ENCODE assay signal across 17 cellular contexts in the genomic region with DNA sequence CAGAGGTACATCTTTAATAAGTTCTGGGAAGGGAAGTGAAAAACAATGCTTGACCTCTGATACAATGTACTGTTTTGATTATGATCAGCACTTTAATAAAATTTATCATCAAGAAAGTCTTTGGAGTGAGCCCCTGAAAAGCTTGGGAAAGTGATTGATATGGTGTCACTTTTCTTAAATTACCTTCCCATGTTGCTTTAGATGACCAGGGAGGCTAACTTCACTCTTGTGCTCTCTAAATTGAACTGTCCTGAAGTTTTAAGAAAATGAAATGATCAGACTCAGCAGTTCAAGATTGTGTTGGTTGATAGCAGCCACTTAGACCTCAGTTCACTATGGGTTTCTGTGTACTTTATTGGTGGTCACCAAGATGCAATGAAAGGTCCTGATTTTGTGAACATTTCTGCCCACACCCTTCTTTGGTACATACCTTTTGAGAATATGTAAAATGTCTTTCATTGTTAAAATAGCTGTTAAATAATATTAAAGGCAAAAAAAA. TPM values are rescaled to one million over a fixed set of nuclear protein-coding genes. Genes with fewer than 3 reads are reported as not detected.
DNase-seq lines count a peak whose midpoint lies in the region; ATAC-seq and TF ChIP-seq lines count a peak whose summit lies in the region.
"Had no signal": no experiment of that assay in that cellular context is flagged by ENCODE, and none has a peak within 500 bp of the region (broad histone marks: within the 10 kb centered on the region; RNA-seq: fewer than 3 reads in every experiment).

No MANE protein-coding gene starts in this region.

- H3K36me3 Mint-ChIP-seq in T-helper 1 cell treated with Interleukin-12 subunit alpha and Interleukin-12 subunit beta and Interleukin-4 antibody, amounts not matched to agents 30 μg/mL and 1 μg/mL, for 36 hours (ENCODE audit: low read depth): peaks cover 48% of the 10 kb centered on the region
- H3K36me3 Mint-ChIP-seq in activated T-helper 2 cell treated with anti-CD3 and anti-CD28 coated beads, Interferon-gamma antibody, Interleukin-2, Interleukin-4, amounts not matched to agents 10 μg/mL and 5 μg/mL and 100 μg/mL, durations not matched to agents 14 hours and 24 hours and 36 hours (ENCODE audit: low read depth): peaks cover 67% of the 10 kb centered on the region
- H3K36me3 Mint-ChIP-seq in natural killer cell treated with Interleukin-12 subunit alpha and Interleukin-12 subunit beta and Interleukin-15 and Interleukin-18, amount 100 ng/mL, for 72 hours: peaks cover 27% of the 10 kb centered on the region

- ATAC-seq in natural killer cell treated with Interleukin-12 subunit alpha and Interleukin-12 subunit beta and Interleukin-15 and Interleukin-18, amount 100 ng/mL, for 72 hours: no peak
- no peak for ATAC-seq in GM18505 (IDR thresholded peaks at IDR 0.05; ENCODE audit: unreplicated experiment)
- ATAC-seq: left colon had no signal

- H3K4me3 Mint-ChIP-seq in T-helper 1 cell treated with Interleukin-12 subunit alpha and Interleukin-12 subunit beta and Interleukin-4 antibody, amounts not matched to agents 30 μg/mL and 1 μg/mL, for 36 hours: peak overlapping the region; percentile 50
- peak overlapping the region; percentile 45 for H3K4me3 Mint-ChIP-seq in activated T-helper 2 cell treated with anti-CD3 and anti-CD28 coated beads, Interferon-gamma antibody, Interleukin-2, Interleukin-4, amounts not matched to agents 10 μg/mL and 5 μg/mL and 100 μg/mL, durations not matched to agents 14 hours and 24 hours and 36 hours (ENCODE audit: low read depth)
- peak overlapping the region; percentile 75 for H3K4me3 Mint-ChIP-seq in natural killer cell treated with Interleukin-12 subunit alpha and Interleukin-12 subunit beta and Interleukin-15 and Interleukin-18, amount 100 ng/mL, for 72 hours

- peaks cover 7% of the 10 kb centered on the region for H4K20me1 ChIP-seq in DOHH2 (ENCODE audit: control insufficient read depth, insufficient read depth, low read depth, low read length)

- no peaks in the 10 kb centered on the region for H3K9me3 ChIP-seq in DOHH2 (ENCODE audit: control insufficient read depth, insufficient read depth, low read length)
- H3K9me3 ChIP-seq: SJSA1, thoracic aorta had no signal

- no peak for DNase-seq in T-helper 1 cell
- DNase-seq in activated T-helper 2 cell treated with anti-CD3 and anti-CD28 coated beads, Interferon-gamma antibody, Interleukin-2, Interleukin-4, amounts not matched to agents 10 μg/mL and 5 μg/mL and 100 μg/mL, durations not matched to agents 14 hours and 24 hours and 36 hours (ENCODE audit: low spot score): no peak
- no peak for DNase-seq in natural killer cell treated with Interleukin-12 subunit alpha and Interleukin-12 subunit beta and Interleukin-15 and Interleukin-18, amount 100 ng/mL, for 72 hours (ENCODE audit: low spot score)
- DNase-seq in NCI-H446 (lab: John Stamatoyannopoulos, UW): no peak
- DNase-seq in DMS53 (lab: John Stamatoyannopoulos, UW): no peak
- DNase-seq: 8988T; activated CD4-positive, CD25-positive, alpha-beta regulatory T cell; activated gamma-delta T cell treated with Interleukin-2 at 50 U/mL for 16 hours; central memory CD4-positive, alpha-beta T cell; left colon; NCI-H187 had no signal

- TF ChIP-seq POLR2A in GM18505 (IDR thresholded peaks at IDR 0.05; ENCODE audit: borderline replicate concordance, extremely low read depth, insufficient read depth, insufficient read length): no peak

- H3K9me2 ChIP-seq in DOHH2 (replicated peaks; ENCODE audit: control insufficient read depth, low read length): no peaks in the 10 kb centered on the region

- intact Hi-C loops in activated T-helper 2 cell treated with anti-CD3 and anti-CD28 coated beads, Interferon-gamma antibody, Interleukin-2, Interleukin-4, amounts not matched to agents 10 μg/mL and 5 μg/mL and 100 μg/mL, durations not matched to agents 14 hours and 24 hours and 36 hours (cut with micrococcal nuclease): no loop called here

- H3K4me3 ChIP-seq in DOHH2 (ENCODE audit: low read length): peak overlapping the region; percentile 7; the same call in 1 of the 2 replicates
- H3K4me3 ChIP-seq: SJSA1, skin epidermis, thoracic aorta had no signal

- peaks cover 8% of the 10 kb centered on the region; the same call in 1 of the 2 replicates for H3F3A ChIP-seq in DOHH2 (ENCODE audit: control insufficient read depth, insufficient read depth)

- H3K27ac ChIP-seq in DOHH2 (ENCODE audit: low read depth, low read length): peak overlapping the region; percentile 23
- H3K27ac ChIP-seq: SJSA1, thoracic aorta had no signal

- H3K4me1 Mint-ChIP-seq in T-helper 1 cell treated with Interleukin-12 subunit alpha and Interleukin-12 subunit beta and Interleukin-4 antibody, amounts not matched to agents 30 μg/mL and 1 μg/mL, for 36 hours (ENCODE audit: low read depth): peaks cover 75% of the 10 kb centered on the region
- H3K4me1 Mint-ChIP-seq in activated T-helper 2 cell treated with anti-CD3 and anti-CD28 coated beads, Interferon-gamma antibody, Interleukin-2, Interleukin-4, amounts not matched to agents 10 μg/mL and 5 μg/mL and 100 μg/mL, durations not matched to agents 14 hours and 24 hours and 36 hours (ENCODE audit: low read depth): peaks cover 84% of the 10 kb centered on the region
- peaks cover 67 to 79% of the 10 kb centered on the region in 2 donors for H3K4me1 Mint-ChIP-seq in natural killer cell treated with Interleukin-12 subunit alpha and Interleukin-12 subunit beta and Interleukin-15 and Interleukin-18, amount 100 ng/mL, for 72 hours (ENCODE audit: low read depth in 2 of 2)

- no peaks in the 10 kb centered on the region for H3K27me3 ChIP-seq in DOHH2 (ENCODE audit: control insufficient read depth, low read length)
- H3K27me3 ChIP-seq: SJSA1 had no signal

- no peaks in the 10 kb centered on the region for H3K27me3 Mint-ChIP-seq in T-helper 1 cell treated with Interleukin-12 subunit alpha and Interleukin-12 subunit beta and Interleukin-4 antibody, amounts not matched to agents 30 μg/mL and 1 μg/mL, for 36 hours (ENCODE audit: low read depth)
- no peaks in the 10 kb centered on the region for H3K27me3 Mint-ChIP-seq in activated T-helper 2 cell treated with anti-CD3 and anti-CD28 coated beads, Interferon-gamma antibody, Interleukin-2, Interleukin-4, amounts not matched to agents 10 μg/mL and 5 μg/mL and 100 μg/mL, durations not matched to agents 14 hours and 24 hours and 36 hours (ENCODE audit: low read depth)
- no peaks in the 10 kb centered on the region for H3K27me3 Mint-ChIP-seq in natural killer cell treated with Interleukin-12 subunit alpha and Interleukin-12 subunit beta and Interleukin-15 and Interleukin-18, amount 100 ng/mL, for 72 hours

- peak overlapping the region; percentile 83 for H3K27ac Mint-ChIP-seq in T-helper 1 cell treated with Interleukin-12 subunit alpha and Interleukin-12 subunit beta and Interleukin-4 antibody, amounts not matched to agents 30 μg/mL and 1 μg/mL, for 36 hours
- peak overlapping the region; percentile 84 for H3K27ac Mint-ChIP-seq in activated T-helper 2 cell treated with anti-CD3 and anti-CD28 coated beads, Interferon-gamma antibody, Interleukin-2, Interleukin-4, amounts not matched to agents 10 μg/mL and 5 μg/mL and 100 μg/mL, durations not matched to agents 14 hours and 24 hours and 36 hours
- H3K27ac Mint-ChIP-seq in natural killer cell treated with Interleukin-12 subunit alpha and Interleukin-12 subunit beta and Interleukin-15 and Interleukin-18, amount 100 ng/mL, for 72 hours: peak overlapping the region; percentile 80 to 99

- H3K36me3 ChIP-seq in DOHH2 (ENCODE audit: control insufficient read depth, low read length): peaks cover 15% of the 10 kb centered on the region

- H3K4me2 ChIP-seq in DOHH2 (ENCODE audit: low read length): peak overlapping the region; percentile 42

- peaks cover 63% of the 10 kb centered on the region for H3K79me2 ChIP-seq in DOHH2 (ENCODE audit: control insufficient read depth, low read length)

- no peak for TF ChIP-seq CTCF in DOHH2 (IDR thresholded peaks at IDR 0.05; ENCODE audit: low read depth, low read length, poor library complexity, severe bottlenecking)

- no peaks in the 10 kb centered on the region for H3K9me3 Mint-ChIP-seq in T-helper 1 cell treated with Interleukin-12 subunit alpha and Interleukin-12 subunit beta and Interleukin-4 antibody, amounts not matched to agents 30 μg/mL and 1 μg/mL, for 36 hours
- H3K9me3 Mint-ChIP-seq in activated T-helper 2 cell treated with anti-CD3 and anti-CD28 coated beads, Interferon-gamma antibody, Interleukin-2, Interleukin-4, amounts not matched to agents 10 μg/mL and 5 μg/mL and 100 μg/mL, durations not matched to agents 14 hours and 24 hours and 36 hours: peaks cover 3% of the 10 kb centered on the region
- H3K9me3 Mint-ChIP-seq in natural killer cell treated with Interleukin-12 subunit alpha and Interleukin-12 subunit beta and Interleukin-15 and Interleukin-18, amount 100 ng/mL, for 72 hours: no peaks in the 10 kb centered on the region

- H3K4me1 ChIP-seq in DOHH2 (ENCODE audit: control insufficient read depth, low read length): peaks cover 90% of the 10 kb centered on the region

RNA-seq across cellular contexts. Expression of a gene that starts 15.7 kb away (rescaled TPM):
- 19.5 and 19.8 TPM in 2 replicates for total RNA-seq in activated T-helper 2 cell treated with anti-CD3 and anti-CD28 coated beads, Interferon-gamma antibody, Interleukin-2, Interleukin-4, amounts not matched to agents 10 μg/mL and 5 μg/mL and 100 μg/mL, durations not matched to agents 14 hours and 24 hours and 36 hours
- total RNA-seq in natural killer cell treated with Interleukin-12 subunit alpha and Interleukin-12 subunit beta and Interleukin-15 and Interleukin-18, amount 100 ng/mL, for 72 hours: 10 to 100 TPM; 37.3 to 38.6 TPM
